14 cellular contexts compared by ENCODE assay signal in the genomic region with DNA sequence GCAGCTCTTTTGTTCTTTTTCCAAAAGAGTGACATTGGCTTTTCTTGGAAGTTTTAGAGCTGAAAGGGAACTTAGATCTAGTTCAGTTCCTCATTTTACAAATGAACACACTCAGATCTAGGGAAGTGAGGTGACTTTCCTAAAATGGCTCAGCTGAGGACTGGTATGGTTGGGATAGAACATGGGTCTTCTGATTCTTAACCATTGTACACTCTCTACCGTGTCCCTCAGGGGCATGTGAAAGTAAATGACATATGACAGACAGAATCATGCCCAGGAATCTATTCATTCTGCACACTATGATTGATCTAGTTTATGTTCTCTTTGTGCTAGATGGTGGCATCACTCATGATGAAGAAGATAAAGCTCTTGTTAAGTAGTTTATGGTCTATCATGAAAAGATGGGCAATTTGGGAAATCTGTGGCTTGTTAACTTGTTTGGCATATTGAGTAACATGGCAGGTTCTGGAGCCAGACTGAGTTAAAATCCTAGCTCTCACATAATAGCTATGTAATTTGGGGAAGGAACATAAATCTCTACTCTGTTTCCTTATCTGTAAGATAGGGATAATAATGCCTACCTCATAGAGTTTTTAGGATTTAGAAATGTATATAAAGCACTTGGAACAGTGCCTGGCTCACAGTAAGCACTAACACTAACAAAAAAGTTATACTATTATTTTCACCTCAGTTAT. TPM values are rescaled to one million over a fixed set of nuclear protein-coding genes. Genes with fewer than 3 reads are reported as not detected.
DNase-seq lines count a peak whose midpoint lies in the region; ATAC-seq and TF ChIP-seq lines count a peak whose summit lies in the region.
"Had no signal": no experiment of that assay in that cellular context is flagged by ENCODE, and none has a peak within 500 bp of the region (broad histone marks: within the 10 kb centered on the region; RNA-seq: fewer than 3 reads in every experiment).

No MANE protein-coding gene starts in this region.

- no peak for TF ChIP-seq CTCF in Loucy (conservative IDR thresholded peaks at IDR 0.05; ENCODE audit: low read length)

- H3K79me2 ChIP-seq in Loucy (ENCODE audit: insufficient read depth, low read length), result peaks cover 94% of the 10 kb centered on the region

- H4K20me1 ChIP-seq in Loucy (ENCODE audit: insufficient read depth, low read length, poor library complexity, severe bottlenecking), result peaks cover 94% of the 10 kb centered on the region

- DNase-seq in activated naive CD4-positive, alpha-beta T cell treated with Interleukin-2 at 50 U/mL for 16 hours, result no peak
- no peak for DNase-seq in activated naive CD8-positive, alpha-beta T cell treated with anti-CD3 and anti-CD28 coated beads, Interleukin-2, amount 50 U/mL, for 24 hours
- DNase-seq in stimulated activated effector memory CD8-positive, alpha-beta T cell treated with anti-CD3 and anti-CD28 coated beads, Interleukin-12 subunit alpha, Interleukin-12 subunit beta, amount 100 ng/mL, for 72 hours (ENCODE audit: low spot score in 2 of 2), result no peak
- no peak for DNase-seq in G401 (ENCODE audit: low spot score)
- DNase-seq: GM23248, heart left ventricle, left cardiac atrium, NCI-H69 had no signal

- no peaks in the 10 kb centered on the region for H3K27me3 ChIP-seq in Loucy (ENCODE audit: insufficient read depth, low read length, poor library complexity, severe bottlenecking)
- H3K27me3 ChIP-seq: heart left ventricle had no signal

- H3K36me3 Mint-ChIP-seq in activated naive CD4-positive, alpha-beta T cell treated with anti-CD3 and anti-CD28 coated beads, Interleukin-2, amount 50 U/mL, for 24 hours, result peaks cover 6% of the 10 kb centered on the region
- no peaks in the 10 kb centered on the region for H3K36me3 Mint-ChIP-seq in activated naive CD8-positive, alpha-beta T cell treated with anti-CD3 and anti-CD28 coated beads, Interleukin-2, amount 50 U/mL, for 24 hours (ENCODE audit: low read depth)
- no peaks in the 10 kb centered on the region for H3K36me3 Mint-ChIP-seq in stimulated activated effector memory CD8-positive, alpha-beta T cell treated with anti-CD3 and anti-CD28 coated beads, Interleukin-12 subunit alpha, Interleukin-12 subunit beta, amount 100 ng/mL, for 72 hours

- peaks cover 66% of the 10 kb centered on the region for H3K4me1 Mint-ChIP-seq in activated naive CD4-positive, alpha-beta T cell treated with anti-CD3 and anti-CD28 coated beads, Interleukin-2, amount 50 U/mL, for 24 hours
- H3K4me1 Mint-ChIP-seq in activated naive CD8-positive, alpha-beta T cell treated with anti-CD3 and anti-CD28 coated beads, Interleukin-2, amount 50 U/mL, for 24 hours, result peaks cover 43% of the 10 kb centered on the region
- peaks cover 32% of the 10 kb centered on the region for H3K4me1 Mint-ChIP-seq in stimulated activated effector memory CD8-positive, alpha-beta T cell treated with anti-CD3 and anti-CD28 coated beads, Interleukin-12 subunit alpha, Interleukin-12 subunit beta, amount 100 ng/mL, for 72 hours

- no peaks in the 10 kb centered on the region for H3K36me3 ChIP-seq in Loucy (ENCODE audit: insufficient read depth, low read length)
- H3K36me3 ChIP-seq: heart left ventricle had no signal

- no peak overlapping the region for H2AFZ ChIP-seq in Loucy (ENCODE audit: low read length)
- H2AFZ ChIP-seq: GM23248 had no signal

- H3K4me3 ChIP-seq in Loucy (ENCODE audit: low read length, poor library complexity, severe bottlenecking), result peak overlapping the region; percentile 22
- H3K4me3 ChIP-seq: A549, GM23248, heart left ventricle had no signal

- no peaks in the 10 kb centered on the region for H3K9me3 Mint-ChIP-seq in activated naive CD4-positive, alpha-beta T cell treated with anti-CD3 and anti-CD28 coated beads, Interleukin-2, amount 50 U/mL, for 24 hours
- H3K9me3 Mint-ChIP-seq in activated naive CD8-positive, alpha-beta T cell treated with anti-CD3 and anti-CD28 coated beads, Interleukin-2, amount 50 U/mL, for 24 hours, result no peaks in the 10 kb centered on the region
- no peaks in the 10 kb centered on the region for H3K9me3 Mint-ChIP-seq in stimulated activated effector memory CD8-positive, alpha-beta T cell treated with anti-CD3 and anti-CD28 coated beads, Interleukin-12 subunit alpha, Interleukin-12 subunit beta, amount 100 ng/mL, for 72 hours
- H3K9me3 Mint-ChIP-seq: activated T-helper 2 cell treated with anti-CD3 and anti-CD28 coated beads, Interferon-gamma antibody, Interleukin-2, Interleukin-4, amounts not matched to agents 10 μg/mL and 5 μg/mL and 100 μg/mL, durations not matched to agents 14 hours and 24 hours and 36 hours had no signal

- peak overlapping the region; percentile 29 for H3K9ac ChIP-seq in Loucy (ENCODE audit: low read depth, low read length, poor library complexity, severe bottlenecking)
- H3K9ac ChIP-seq: GM23248 had no signal

- H3K27me3 Mint-ChIP-seq in activated naive CD4-positive, alpha-beta T cell treated with anti-CD3 and anti-CD28 coated beads, Interleukin-2, amount 50 U/mL, for 24 hours, result no peaks in the 10 kb centered on the region
- H3K27me3 Mint-ChIP-seq in activated naive CD8-positive, alpha-beta T cell treated with anti-CD3 and anti-CD28 coated beads, Interleukin-2, amount 50 U/mL, for 24 hours, result no peaks in the 10 kb centered on the region

- H3K4me1 ChIP-seq in Loucy (ENCODE audit: insufficient read depth, low read length, poor library complexity, severe bottlenecking), result peaks cover 46% of the 10 kb centered on the region

- no peaks in the 10 kb centered on the region for H3K9me2 ChIP-seq in Loucy (replicated peaks; ENCODE audit: low read depth, low read length)

- in situ Hi-C loops in G401 (cut with HindIII; ENCODE audit: low sequenced_read_pairs), result no loop called here

- H3K9me3 ChIP-seq in Loucy (ENCODE audit: insufficient read depth, low read depth, low read length), result no peaks in the 10 kb centered on the region
- H3K9me3 ChIP-seq: A549, heart left ventricle had no signal

- peak; percentile 24 for ATAC-seq in activated naive CD8-positive, alpha-beta T cell treated with anti-CD3 and anti-CD28 coated beads, Interleukin-2, amount 50 U/mL, for 24 hours
- peak; percentile 58 for ATAC-seq in stimulated activated effector memory CD8-positive, alpha-beta T cell treated with anti-CD3 and anti-CD28 coated beads, Interleukin-12 subunit alpha, Interleukin-12 subunit beta, amount 100 ng/mL, for 72 hours
- ATAC-seq in GM21515 (IDR thresholded peaks at IDR 0.05; ENCODE audit: unreplicated experiment), result no peak
- no peak for ATAC-seq in GM19324 (IDR thresholded peaks at IDR 0.05; ENCODE audit: low FRiP score, unreplicated experiment)

- no peak overlapping the region for H3K4me3 Mint-ChIP-seq in activated naive CD4-positive, alpha-beta T cell treated with anti-CD3 and anti-CD28 coated beads, Interleukin-2, amount 50 U/mL, for 24 hours
- no peak overlapping the region for H3K4me3 Mint-ChIP-seq in activated naive CD8-positive, alpha-beta T cell treated with anti-CD3 and anti-CD28 coated beads, Interleukin-2, amount 50 U/mL, for 24 hours
- H3K4me3 Mint-ChIP-seq in stimulated activated effector memory CD8-positive, alpha-beta T cell treated with anti-CD3 and anti-CD28 coated beads, Interleukin-12 subunit alpha, Interleukin-12 subunit beta, amount 100 ng/mL, for 72 hours, result no peak overlapping the region

- H3K27ac Mint-ChIP-seq in activated naive CD4-positive, alpha-beta T cell treated with anti-CD3 and anti-CD28 coated beads, Interleukin-2, amount 50 U/mL, for 24 hours, result peak overlapping the region; percentile 56
- H3K27ac Mint-ChIP-seq in activated naive CD8-positive, alpha-beta T cell treated with anti-CD3 and anti-CD28 coated beads, Interleukin-2, amount 50 U/mL, for 24 hours, result no peak overlapping the region
- H3K27ac Mint-ChIP-seq in stimulated activated effector memory CD8-positive, alpha-beta T cell treated with anti-CD3 and anti-CD28 coated beads, Interleukin-12 subunit alpha, Interleukin-12 subunit beta, amount 100 ng/mL, for 72 hours, result no peak overlapping the region
- H3K27ac Mint-ChIP-seq: activated T-helper 2 cell treated with anti-CD3 and anti-CD28 coated beads, Interferon-gamma antibody, Interleukin-2, Interleukin-4, amounts not matched to agents 10 μg/mL and 5 μg/mL and 100 μg/mL, durations not matched to agents 14 hours and 24 hours and 36 hours had no signal

- H3K4me2 ChIP-seq in Loucy (ENCODE audit: low read depth, low read length, poor library complexity, severe bottlenecking), result peak overlapping the region; percentile 66
- H3K4me2 ChIP-seq: A549 had no signal

- peaks cover 5% of the 10 kb centered on the region; the same call in 1 of the 2 replicates for H3F3A ChIP-seq in Loucy (ENCODE audit: low read depth)

RNA-seq across cellular contexts. Expression of a gene that starts 30.9 kb away (rescaled TPM):
- total RNA-seq in G401 (2014; rRNA removed; shearing (Covaris generic)), result 121 and 174 TPM in 2 replicates

Comparison
In these comparisons a context has a peak if more than half of its experiments do, and no peak if none do; other contexts are left out.
1. ATAC-seq: peak in activated naive CD8-positive, alpha-beta T cell treated with anti-CD3 and anti-CD28 coated beads, Interleukin-2, amount 50 U/mL, for 24 hours (single experiment) and stimulated activated effector memory CD8-positive, alpha-beta T cell treated with anti-CD3 and anti-CD28 coated beads, Interleukin-12 subunit alpha, Interleukin-12 subunit beta, amount 100 ng/mL, for 72 hours (single experiment); none in GM21515 (single experiment) and GM19324 (single experiment).